Comparison of ENCODE assay signal across 13 cellular contexts in the genomic region with DNA sequence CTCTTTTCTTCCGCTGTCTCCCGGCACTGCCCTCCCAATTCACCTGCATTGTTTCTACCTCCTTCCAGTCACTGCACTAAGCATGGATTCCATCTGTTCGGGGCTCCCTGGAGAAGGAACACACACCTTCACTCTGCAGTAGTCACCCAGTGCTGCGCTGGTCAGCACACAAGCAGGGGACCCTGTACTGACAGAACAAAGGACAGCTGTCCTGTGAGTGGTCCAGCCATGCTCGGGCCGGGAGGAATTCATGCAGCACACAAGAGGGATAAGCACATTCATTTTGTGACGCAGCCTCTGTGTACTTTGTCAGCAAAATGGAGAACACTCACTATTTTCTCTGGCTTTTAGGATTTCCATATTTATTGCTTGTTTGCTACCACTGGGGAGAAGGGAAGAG.
DNase-seq lines count a peak whose midpoint lies in the region; ATAC-seq and TF ChIP-seq lines count a peak whose summit lies in the region.
"Had no signal": no experiment of that assay in that cellular context is flagged by ENCODE, and none has a peak within 500 bp of the region (broad histone marks: within the 10 kb centered on the region; RNA-seq: fewer than 3 reads in every experiment).

No MANE protein-coding gene starts in this region.

- no peak overlapping the region for H3K14ac ChIP-seq in neuronal stem cell (ENCODE audit: low read length)

- no peaks in the 10 kb centered on the region for H3K36me3 ChIP-seq in neuronal stem cell (replicated peaks in 1 of 2; ENCODE audit: control insufficient read depth in 2 of 2, insufficient read depth in 2 of 2, low read length in 2 of 2)
- H3K36me3 ChIP-seq in stomach, result no peaks in the 10 kb centered on the region
- H3K36me3 ChIP-seq: BE2C, HAP-1 had no signal

- peak overlapping the region; percentile 9 for H3K18ac ChIP-seq in neuronal stem cell (ENCODE audit: low read length)

- H2AFZ ChIP-seq in neuronal stem cell (ENCODE audit: low read length), result no peak overlapping the region

- intact Hi-C loops in dorsolateral prefrontal cortex (cut with DNase I) (loop anchor here in 1 of 2 donors (5.0 kb wide), 1 partner anchor 35 kb away; no protein-coding TSS in a partner anchor), stomach (cut with DNase I; ENCODE audit: low total_unique reads) (loop anchor here (10.0 kb wide), 1 partner anchor 303 kb away; no protein-coding TSS in a partner anchor)

- H2AK5ac ChIP-seq in neuronal stem cell (ENCODE audit: low read depth, low read length), result peak overlapping the region; percentile 54

- no peak overlapping the region for H3K23ac ChIP-seq in neuronal stem cell (ENCODE audit: low read depth, low read length, poor library complexity)

- H3K4me1 ChIP-seq in neuronal stem cell (ENCODE audit: control insufficient read depth in 2 of 2, insufficient read depth in 1 of 2, low read depth in 1 of 2, low read length in 2 of 2), result peaks cover 0 to 19% of the 10 kb centered on the region in 2 donors
- no peaks in the 10 kb centered on the region for H3K4me1 ChIP-seq in stomach
- H3K4me1 ChIP-seq: BE2C, HAP-1 had no signal

- TF ChIP-seq CTCF in dorsolateral prefrontal cortex (IDR thresholded peaks at IDR 0.05 in 54 of 56, conservative IDR thresholded peaks at IDR 0.05 in 2 of 56; ENCODE audit: low read depth in 1 of 56, partially characterized antibody in 56 of 56) (no peak), stomach (IDR thresholded peaks at IDR 0.05) (no peak)

- ATAC-seq in GM18867 (IDR thresholded peaks at IDR 0.05; ENCODE audit: unreplicated experiment) (no peak), HG03565 (IDR thresholded peaks at IDR 0.05; ENCODE audit: unreplicated experiment) (no peak)

- no peak overlapping the region for H4K91ac ChIP-seq in neuronal stem cell (ENCODE audit: low read depth, low read length, poor library complexity)

- H3K9me3 ChIP-seq in neuronal stem cell (replicated peaks in 1 of 2; ENCODE audit: control insufficient read depth in 2 of 2, insufficient read depth in 1 of 2, low read depth in 1 of 2, low read length in 2 of 2), result no peaks in the 10 kb centered on the region
- H3K9me3 ChIP-seq in stomach, result peaks cover 0 to 7% (median 0%) of the 10 kb centered on the region in 4 donors
- H3K9me3 ChIP-seq: BE2C, HAP-1 had no signal

- TF ChIP-seq EP300 in stomach (IDR thresholded peaks at IDR 0.05), result no peak

- peaks cover 1% of the 10 kb centered on the region for H3K79me1 ChIP-seq in neuronal stem cell (ENCODE audit: low read depth, low read length)

- H2BK120ac ChIP-seq in neuronal stem cell (ENCODE audit: low read depth, low read length), result no peak overlapping the region

- H3K9ac ChIP-seq in neuronal stem cell (ENCODE audit: low read depth, low read length, poor library complexity), result no peak overlapping the region

- no peaks in the 10 kb centered on the region for H3K27me3 ChIP-seq in dorsolateral prefrontal cortex
- H3K27me3 ChIP-seq in neuronal stem cell (ENCODE audit: control insufficient read depth in 3 of 3, insufficient read depth in 3 of 3, low read depth in 1 of 3, low read length in 3 of 3), result no peaks in the 10 kb centered on the region
- H3K27me3 ChIP-seq in stomach, result no peaks in the 10 kb centered on the region
- H3K27me3 ChIP-seq: BE2C had no signal

- no peak overlapping the region for H2BK5ac ChIP-seq in neuronal stem cell (ENCODE audit: low read length)

- TF ChIP-seq POLR2A in stomach (IDR thresholded peaks at IDR 0.05), result no peak

- DNase-seq in dorsolateral prefrontal cortex (no peak), neuronal stem cell (ENCODE audit: low spot score) (no peak), stomach (no peak), MV-4-11 (lab: John Stamatoyannopoulos, UW) (no peak)
- DNase-seq: BE2C; CD4-positive, alpha-beta memory T cell; DMS79 had no signal

- H3K27ac ChIP-seq in angular gyrus (ENCODE audit: low read depth, low read length) (peak overlapping the region; percentile 80), dorsolateral prefrontal cortex (peak overlapping the region in 58 of 59 donors; percentile 6 to 97 (median 91)), neuronal stem cell (replicated peaks; ENCODE audit: low read length) (no peak overlapping the region), stomach (no peak overlapping the region)
- H3K27ac ChIP-seq: C4-2B had no signal

- H2BK15ac ChIP-seq in neuronal stem cell (ENCODE audit: low read length), result no peak overlapping the region

- no peak overlapping the region for H3K4me2 ChIP-seq in neuronal stem cell (ENCODE audit: insufficient read depth, low read length, poor library complexity, severe bottlenecking)

- no CpG with 5 or more reads among the region's 7 CpGs for WGBS in neuronal stem cell (ENCODE audit: extremely low coverage in 2 of 2, insufficient read length in 2 of 2, insufficient replicate concordance in 1 of 2), 2 donors
- 26 to 35% (median 32%) methylated on average over 7 of the region's 7 CpGs for WGBS in stomach, 5 donors

- H3K4me3 ChIP-seq in dorsolateral prefrontal cortex (peak overlapping the region in 1 of 59 donors; percentile 1), neuronal stem cell (ENCODE audit: low read length in 2 of 2) (no peak overlapping the region), stomach (no peak overlapping the region)
- H3K4me3 ChIP-seq: GM12878, HAP-1 had no signal

- H2BK12ac ChIP-seq in neuronal stem cell (ENCODE audit: low read length), result no peak overlapping the region

- no peak overlapping the region for H4K8ac ChIP-seq in neuronal stem cell (ENCODE audit: low read depth, low read length)

- H3K4ac ChIP-seq in neuronal stem cell (ENCODE audit: low read length), result no peak overlapping the region

Comparison
In these comparisons a context has a peak if more than half of its experiments do, and no peak if none do; other contexts are left out.
1. H3K27ac ChIP-seq: peak in angular gyrus (single experiment) and dorsolateral prefrontal cortex (58 of 59); none in neuronal stem cell (single experiment) and stomach (0 of 5).